In the genomic region with DNA sequence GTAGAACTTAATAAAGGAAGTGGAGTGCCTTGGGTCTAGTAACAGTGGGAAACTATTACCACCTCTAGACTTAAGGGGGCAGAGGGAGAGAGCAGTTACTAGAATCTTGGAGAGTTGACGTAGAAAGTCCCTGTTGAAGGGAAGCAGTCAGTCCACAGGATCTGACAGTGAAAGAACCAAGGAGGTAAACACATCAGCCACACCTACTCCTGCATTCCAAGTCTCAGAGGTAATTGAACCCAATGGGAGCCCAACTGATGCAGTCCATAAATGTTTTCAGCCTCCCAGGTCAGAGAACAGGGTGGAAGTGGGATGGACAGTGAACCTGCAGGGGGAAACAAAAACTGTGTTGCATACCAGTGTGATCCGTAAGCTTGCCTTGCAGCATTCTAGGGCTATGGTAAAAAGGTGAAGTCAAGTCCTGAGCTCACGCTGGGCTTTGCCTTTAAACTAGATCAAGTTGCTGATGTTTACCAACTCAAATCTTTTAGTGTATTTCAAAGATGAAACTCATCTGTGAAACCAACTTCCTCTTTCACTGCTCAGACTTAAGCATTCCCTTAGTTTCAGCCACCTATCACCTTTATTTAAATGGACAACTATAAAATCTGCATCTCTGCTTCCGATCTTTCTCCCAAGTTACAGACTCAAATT, we compare ENCODE assay signal across 9 cellular contexts. TPM values are rescaled to one million over a fixed set of nuclear protein-coding genes. Genes with fewer than 3 reads are reported as not detected.
A peak's percentile ranks its signal among the peaks of the same experiment; 100 is the strongest.
DNase-seq lines count a peak whose midpoint lies in the region; ATAC-seq and TF ChIP-seq lines count a peak whose summit lies in the region.
"Had no signal": no experiment of that assay in that cellular context is flagged by ENCODE, and none has a peak within 500 bp of the region (broad histone marks: within the 10 kb centered on the region; RNA-seq: fewer than 3 reads in every experiment).

No MANE protein-coding gene starts in this region.

- H3K27ac ChIP-seq in esophagus squamous epithelium = peak overlapping the region in 3 of 4 donors; percentile 57 to 69 (median 66)
- H3K27ac ChIP-seq in prostate gland = peak overlapping the region; percentile 21 to 51
- peak overlapping the region in 1 of 8 donors; percentile 5 for H3K27ac ChIP-seq in spleen

- ATAC-seq in GM18868 (IDR thresholded peaks at IDR 0.05; ENCODE audit: unreplicated experiment) (peak; percentile 42), HG02588 (IDR thresholded peaks at IDR 0.05; ENCODE audit: unreplicated experiment) (no peak)

- DNase-seq in NAMALWA (ENCODE audit: low spot score) = peak; percentile 49
- no peak for DNase-seq in esophagus squamous epithelium (lab: John Stamatoyannopoulos, UW)
- no peak for DNase-seq in prostate gland (ENCODE audit: low spot score)
- no peak for DNase-seq in activated T-cell treated with anti-CD3 and anti-CD28 coated beads, Interleukin-2, amount 50 U/mL, for 1 hour
- no peak for DNase-seq in spleen
- DNase-seq in ecto neural progenitor cell (ENCODE audit: low spot score) = no peak
- DNase-seq: DMS53 had no signal

- intact Hi-C loops in esophagus squamous epithelium (cut with DNase I) = no loop called here
- intact Hi-C loops in prostate gland (cut with DNase I) = no loop called here
- intact Hi-C loops in spleen (cut with DNase I; ENCODE audit: low total_unique reads) = no loop called here

- H3K9me3 ChIP-seq in esophagus squamous epithelium (no peaks in the 10 kb centered on the region), prostate gland (no peaks in the 10 kb centered on the region), spleen (no peaks in the 10 kb centered on the region)

- no peak for TF ChIP-seq CTCF in esophagus squamous epithelium (IDR thresholded peaks at IDR 0.05)
- TF ChIP-seq CTCF in prostate gland (IDR thresholded peaks at IDR 0.05) = no peak
- no peak for TF ChIP-seq CTCF in spleen (IDR thresholded peaks at IDR 0.05 in 8 of 11, conservative IDR thresholded peaks at IDR 0.05 in 3 of 11)

- no peaks in the 10 kb centered on the region for H3K27me3 ChIP-seq in esophagus squamous epithelium
- no peaks in the 10 kb centered on the region for H3K27me3 ChIP-seq in prostate gland (replicated peaks; ENCODE audit: insufficient read depth)
- H3K27me3 ChIP-seq in spleen (replicated peaks in 1 of 7) = no peaks in the 10 kb centered on the region

- no peaks in the 10 kb centered on the region for H3K36me3 ChIP-seq in esophagus squamous epithelium
- H3K36me3 ChIP-seq in prostate gland = no peaks in the 10 kb centered on the region
- no peaks in the 10 kb centered on the region for H3K36me3 ChIP-seq in spleen

- WGBS in esophagus squamous epithelium, 2 donors = 84 to 92% methylated on average over 4 of the region's 4 CpGs
- 72% methylated on average over 4 of the region's 4 CpGs for WGBS in prostate gland
- WGBS in spleen, 5 donors = 73 to 76% (median 76%) methylated on average over 4 of the region's 4 CpGs

- H3K4me1 ChIP-seq in esophagus squamous epithelium (peaks cover 0 to 46% (median 0%) of the 10 kb centered on the region in 3 donors), prostate gland (replicated peaks) (no peaks in the 10 kb centered on the region), spleen (peaks cover 0 to 27% (median 3%) of the 10 kb centered on the region in 6 donors)

- no peak overlapping the region for H3K4me3 ChIP-seq in esophagus squamous epithelium
- H3K4me3 ChIP-seq in prostate gland = no peak overlapping the region
- H3K4me3 ChIP-seq in spleen = no peak overlapping the region

- TF ChIP-seq POLR2A in esophagus squamous epithelium (IDR thresholded peaks at IDR 0.05) (no peak), prostate gland (IDR thresholded peaks at IDR 0.05) (no peak), spleen (IDR thresholded peaks at IDR 0.05) (no peak)

RNA-seq across cellular contexts. Expression of gene SLC16A12, which starts 57.2 kb away (rescaled TPM):
- total RNA-seq in esophagus squamous epithelium (1 to 10 TPM in 1 of 4 donors, under 1 TPM in 2, not detected in 1; 0.18 to 1.3 (median 0.23) TPM), prostate gland (1 to 10 TPM in 1 of 2 donors, under 1 TPM in 1; 0.09 to 4.4 TPM), spleen (under 1 TPM in 2 of 7 donors, not detected in 5; 0.07 to 0.13 TPM)
- polyA plus RNA-seq in spleen = under 1 TPM; 0.02 to 0.19 (median 0.12) TPM
